20 cellular contexts compared by ENCODE assay signal in the genomic region with DNA sequence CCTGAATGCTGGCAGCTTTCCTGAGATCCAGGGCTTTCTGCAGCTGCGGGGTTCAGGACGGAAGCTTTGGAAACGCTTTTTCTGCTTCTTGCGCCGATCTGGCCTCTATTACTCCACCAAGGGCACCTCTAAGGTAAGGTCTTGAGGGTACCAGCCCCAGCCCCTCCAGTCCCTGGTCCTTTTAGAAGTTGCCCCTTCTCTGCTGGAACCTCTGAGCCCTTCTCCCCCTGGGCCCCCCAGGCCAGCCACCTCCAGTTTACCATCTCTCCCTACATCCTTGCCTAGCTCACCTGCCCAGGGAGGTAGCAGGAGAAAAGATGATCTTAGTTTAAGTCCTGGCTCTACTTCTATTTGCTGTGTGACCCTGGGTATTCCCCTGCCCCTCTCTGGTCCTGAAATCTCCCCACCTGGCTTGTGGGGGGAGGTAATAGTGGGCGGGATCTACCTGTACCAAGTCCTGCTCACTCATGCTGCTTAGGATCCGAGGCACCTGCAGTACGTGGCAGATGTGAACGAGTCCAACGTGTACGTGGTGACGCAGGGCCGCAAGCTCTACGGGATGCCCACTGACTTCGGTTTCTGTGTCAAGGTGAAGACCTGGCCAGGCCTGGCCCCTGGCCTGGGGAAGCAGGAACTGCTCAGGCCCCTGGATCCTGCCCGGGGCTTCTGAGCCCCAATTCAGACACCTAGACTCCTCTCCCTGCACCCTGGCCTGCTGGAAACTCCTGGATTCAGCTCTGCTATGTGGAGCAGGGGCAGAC. TPM values are rescaled to one million over a fixed set of nuclear protein-coding genes. Genes with fewer than 3 reads are reported as not detected.
A peak's percentile ranks its signal among the peaks of the same experiment; 100 is the strongest.
DNase-seq lines count a peak whose midpoint lies in the region; ATAC-seq, FAIRE-seq and TF ChIP-seq lines count a peak whose summit lies in the region.
"Had no signal": no experiment of that assay in that cellular context is flagged by ENCODE, and none has a peak within 500 bp of the region (broad histone marks: within the 10 kb centered on the region; RNA-seq: fewer than 3 reads in every experiment).

No MANE protein-coding gene starts in this region.

- no peak overlapping the region for H3K23ac ChIP-seq in H1 (ENCODE audit: insufficient read length)

- no peak overlapping the region for H4K91ac ChIP-seq in H1 (replicated peaks; ENCODE audit: insufficient read length, low read length)

- ATAC-seq in left ventricle myocardium superior (no peak), GM18870 (IDR thresholded peaks at IDR 0.05; ENCODE audit: unreplicated experiment) (no peak)
- ATAC-seq in stimulated activated naive B cell treated with anti-CD40 and anti-IgM and Interleukin-4, amounts not matched to agents 10 μg/mL and 1 μg/mL and 100 μg/mL, for 72 hours (replicated peaks): no peak
- ATAC-seq in natural killer cell treated with Interleukin-12 subunit alpha and Interleukin-12 subunit beta and Interleukin-15 and Interleukin-18, amount 100 ng/mL, for 72 hours: no peak
- ATAC-seq: GM23338, Panc1 had no signal

- H3K4me1 Mint-ChIP-seq in stimulated activated naive B cell treated with anti-CD40 and anti-IgM and Interleukin-4, amounts not matched to agents 10 μg/mL and 1 μg/mL and 100 μg/mL, for 72 hours: peaks cover 14 to 17% of the 10 kb centered on the region in 2 donors
- peaks cover 0 to 12% of the 10 kb centered on the region in 2 donors for H3K4me1 Mint-ChIP-seq in natural killer cell treated with Interleukin-12 subunit alpha and Interleukin-12 subunit beta and Interleukin-15 and Interleukin-18, amount 100 ng/mL, for 72 hours (ENCODE audit: low read depth in 2 of 2)

- no peaks in the 10 kb centered on the region for H3K9me3 Mint-ChIP-seq in stimulated activated naive B cell treated with anti-CD40 and anti-IgM and Interleukin-4, amounts not matched to agents 10 μg/mL and 1 μg/mL and 100 μg/mL, for 72 hours
- no peaks in the 10 kb centered on the region for H3K9me3 Mint-ChIP-seq in natural killer cell treated with Interleukin-12 subunit alpha and Interleukin-12 subunit beta and Interleukin-15 and Interleukin-18, amount 100 ng/mL, for 72 hours
- H3K9me3 Mint-ChIP-seq: GM23338 had no signal

- no peak overlapping the region for H3K14ac ChIP-seq in H1 (ENCODE audit: insufficient read length)

- no peak for TF ChIP-seq RAD21 in H1 (IDR thresholded peaks at IDR 0.05 in 1 of 2, conservative IDR thresholded peaks at IDR 0.05 in 1 of 2; ENCODE audit: low read depth in 2 of 2, low read length in 2 of 2)

- no peak overlapping the region for H4K8ac ChIP-seq in H1 (ENCODE audit: extremely low read depth, insufficient read depth, low read length)

- FAIRE-seq in H1 (lab: Jason Lieb, UNC): no peak
- FAIRE-seq: A204.1, G401.6, GM19239 had no signal

- DNase-seq in left ventricle myocardium superior: peak; percentile 13
- no peak for DNase-seq in cardiac septum (ENCODE audit: low spot score)
- DNase-seq in H1 (ENCODE audit: low read depth in 1 of 2, low spot score in 2 of 2): no peak
- DNase-seq in stimulated activated naive B cell treated with anti-CD40 and anti-IgM and Interleukin-4, amounts not matched to agents 10 μg/mL and 1 μg/mL and 100 μg/mL, for 72 hours: no peak
- DNase-seq in natural killer cell treated with Interleukin-12 subunit alpha and Interleukin-12 subunit beta and Interleukin-15 and Interleukin-18, amount 100 ng/mL, for 72 hours (ENCODE audit: low spot score): no peak
- DNase-seq: BE2C; CD4-positive, CD25-positive, alpha-beta regulatory T cell; COR-L47; NCI-H1105; NCI-H2081; NCI-H2171 treated with DMSO at 0.1 percent for 48 hours; NCI-H446; NCI-H69; Right ventricle myocardium superior had no signal

- no peak overlapping the region for H2BK12ac ChIP-seq in H1 (ENCODE audit: low read depth, low read length)

- CTCF ChIA-PET in H1 (lab: Charles Lee; ENCODE audit: partially characterized antibody): interaction anchor here (0.7 to 2.0 kb wide), 4 partner anchors 15 to 123 kb away, joined by 4 to 5 read pairs (median 4); no protein-coding TSS in a partner anchor

- intact Hi-C loops in left ventricle myocardium superior (cut with micrococcal nuclease): no loop called here
- intact Hi-C loops in cardiac septum (cut with DNase I): no loop called here

- no peak overlapping the region for H2BK15ac ChIP-seq in H1 (ENCODE audit: low read length)

- POLR2A ChIA-PET in H1 (lab: Charles Lee; ENCODE audit: partially characterized antibody): interaction anchor here (1.0 to 1.7 kb wide), 4 partner anchors 9 to 73 kb away, joined by 3 to 4 read pairs (median 4); a partner anchor contains a TSS

- no peak overlapping the region for H3K56ac ChIP-seq in H1 (replicated peaks; ENCODE audit: insufficient read length, low read depth, low read length)

- H2BK20ac ChIP-seq in H1 (ENCODE audit: low read length): no peak overlapping the region

- no peak overlapping the region; the same call in 1 of the 2 replicates for H3K18ac ChIP-seq in H1 (ENCODE audit: extremely low read depth, low read length)

- H3K4me1 ChIP-seq in H1 (replicated peaks in 1 of 4; ENCODE audit: control insufficient read depth in 3 of 4, insufficient read depth in 4 of 4, low read length in 3 of 4): peaks cover 5 to 22% (median 19%) of the 10 kb centered on the region in 4 experiments
- H3K4me1 ChIP-seq: BE2C had no signal

- no peak overlapping the region for H3K4me2 ChIP-seq in H1 (ENCODE audit: insufficient read depth in 1 of 2, low read depth in 2 of 2, low read length in 2 of 2)
- H3K4me2 ChIP-seq: GM23338 had no signal

- no peaks in the 10 kb centered on the region for H3K9me3 ChIP-seq in H1 (ENCODE audit: insufficient read depth in 2 of 2, low read depth in 1 of 2, low read length in 1 of 2)
- H3K9me3 ChIP-seq: BE2C had no signal

- no peak overlapping the region for H4K5ac ChIP-seq in H1 (ENCODE audit: insufficient read length, low read depth, low read length)

- H3K27ac ChIP-seq in H1 (ENCODE audit: low read depth, low read length): no peak overlapping the region

- H3K27me3 ChIP-seq in H1 (replicated peaks in 1 of 4; ENCODE audit: control insufficient read depth in 3 of 4, extremely low read depth in 1 of 4, insufficient read depth in 3 of 4, low read length in 3 of 4): no peaks in the 10 kb centered on the region

- H3K4me3 Mint-ChIP-seq in stimulated activated naive B cell treated with anti-CD40 and anti-IgM and Interleukin-4, amounts not matched to agents 10 μg/mL and 1 μg/mL and 100 μg/mL, for 72 hours: no peak overlapping the region
- no peak overlapping the region for H3K4me3 Mint-ChIP-seq in natural killer cell treated with Interleukin-12 subunit alpha and Interleukin-12 subunit beta and Interleukin-15 and Interleukin-18, amount 100 ng/mL, for 72 hours
- H3K4me3 Mint-ChIP-seq: CD4-positive, CD25-positive, alpha-beta regulatory T cell; GM23338 had no signal

- no peak overlapping the region for H3K9ac ChIP-seq in H1 (replicated peaks in 1 of 4; ENCODE audit: extremely low read depth in 1 of 4, low read depth in 3 of 4, low read length in 3 of 4)

- H2BK5ac ChIP-seq in H1 (ENCODE audit: low read depth, low read length): peak overlapping the region; percentile 80; the same call in 1 of the 2 replicates

- H2BK120ac ChIP-seq in H1 (replicated peaks; ENCODE audit: low read depth, low read length): no peak overlapping the region

- H4K20me1 ChIP-seq in H1 (replicated peaks in 1 of 2; ENCODE audit: control insufficient read depth in 1 of 2, insufficient read depth in 2 of 2, low read length in 2 of 2): no peaks in the 10 kb centered on the region

- H3K36me3 ChIP-seq in H1 (ENCODE audit: control insufficient read depth in 2 of 4, insufficient read depth in 4 of 4, low read length in 3 of 4): peaks cover 4 to 40% (median 31%) of the 10 kb centered on the region in 4 experiments; a peak in 6 of 8 replicates
- H3K36me3 ChIP-seq: BE2C had no signal

- peaks cover 12% of the 10 kb centered on the region for H3K23me2 ChIP-seq in H1 (ENCODE audit: low read depth, low read length)

- H3K4me3 ChIP-seq in H1 (ENCODE audit: extremely low read depth in 1 of 4, insufficient read depth in 2 of 4, low read depth in 3 of 4, low read length in 4 of 4): no peak overlapping the region
- H3K4me3 ChIP-seq: GM23338 had no signal

- peaks cover 0 to 16% of the 10 kb centered on the region in 2 experiments; a peak in 2 of 4 replicates for H3K79me2 ChIP-seq in H1 (ENCODE audit: control insufficient read depth in 1 of 2, insufficient read depth in 2 of 2, low read length in 2 of 2)

- H3K36me3 Mint-ChIP-seq in stimulated activated naive B cell treated with anti-CD40 and anti-IgM and Interleukin-4, amounts not matched to agents 10 μg/mL and 1 μg/mL and 100 μg/mL, for 72 hours: no peaks in the 10 kb centered on the region
- H3K36me3 Mint-ChIP-seq in natural killer cell treated with Interleukin-12 subunit alpha and Interleukin-12 subunit beta and Interleukin-15 and Interleukin-18, amount 100 ng/mL, for 72 hours: no peaks in the 10 kb centered on the region
- H3K36me3 Mint-ChIP-seq: CD4-positive, CD25-positive, alpha-beta regulatory T cell had no signal

- TF ChIP-seq POLR2A in H1 (IDR thresholded peaks at IDR 0.05; ENCODE audit: control extremely low read depth in 1 of 2, low read depth in 2 of 2, low read length in 2 of 2): no peak

- peak overlapping the region; percentile 42 for H3K27ac Mint-ChIP-seq in stimulated activated naive B cell treated with anti-CD40 and anti-IgM and Interleukin-4, amounts not matched to agents 10 μg/mL and 1 μg/mL and 100 μg/mL, for 72 hours
- peak overlapping the region in 1 of 2 donors; percentile 21 for H3K27ac Mint-ChIP-seq in natural killer cell treated with Interleukin-12 subunit alpha and Interleukin-12 subunit beta and Interleukin-15 and Interleukin-18, amount 100 ng/mL, for 72 hours
- H3K27ac Mint-ChIP-seq: CD4-positive, CD25-positive, alpha-beta regulatory T cell; GM23338 had no signal

- no peak for TF ChIP-seq EP300 in H1 (IDR thresholded peaks at IDR 0.05; ENCODE audit: borderline replicate concordance in 1 of 2, low read depth in 2 of 2, low read length in 2 of 2)

- H2AFZ ChIP-seq in H1 (ENCODE audit: low read length): no peak overlapping the region
- H2AFZ ChIP-seq: GM23338 had no signal

- no peak overlapping the region for H3K4ac ChIP-seq in H1 (replicated peaks; ENCODE audit: insufficient read length, low read depth, low read length)

- peaks cover 9% of the 10 kb centered on the region for H3K79me1 ChIP-seq in H1 (ENCODE audit: low read depth, low read length)

- TF ChIP-seq CTCF in H1 (IDR thresholded peaks at IDR 0.05; ENCODE audit: control extremely low read depth in 1 of 3, insufficient read depth in 1 of 3, low read depth in 1 of 3, low read length in 3 of 3): no peak

- 96% methylated on average over 16 of the region's 16 CpGs; no CpG with 5 or more reads in 1 of the 2 experiments for WGBS in H1 (ENCODE audit: extremely low coverage in 1 of 2, insufficient coverage in 1 of 2, insufficient read length in 1 of 2, insufficient replicate concordance in 2 of 2, low coverage in 1 of 2, low lambda C conversion rate in 2 of 2, missing lambda C conversion rate in 1 of 2), 2 experiments

- no peak overlapping the region for H2AK5ac ChIP-seq in H1 (ENCODE audit: low read depth, low read length)

- H3K27me3 Mint-ChIP-seq in stimulated activated naive B cell treated with anti-CD40 and anti-IgM and Interleukin-4, amounts not matched to agents 10 μg/mL and 1 μg/mL and 100 μg/mL, for 72 hours: peaks cover 20 to 24% of the 10 kb centered on the region in 2 donors
- no peaks in the 10 kb centered on the region for H3K27me3 Mint-ChIP-seq in natural killer cell treated with Interleukin-12 subunit alpha and Interleukin-12 subunit beta and Interleukin-15 and Interleukin-18, amount 100 ng/mL, for 72 hours

RNA-seq across cellular contexts. Expression of a gene that starts 6.5 kb away (rescaled TPM):
- 5.1 TPM for total RNA-seq in left ventricle myocardium superior
- total RNA-seq in cardiac septum: 0.65 TPM
- 30.9 and 32.2 TPM in 2 replicates for total RNA-seq in H1 (2021; fragmentation: NEBNext Ultra II Directional; extraction: Animal tissue kit (Norgen Biotek cat#: 25700))
- 41.5 and 61.7 TPM in 2 replicates for polyA plus RNA-seq in H1 (2011; rRNA removed)
- polyA plus RNA-seq in H1 (2011; cell fraction: cytosol; rRNA removed): 33.0 TPM
- polyA plus RNA-seq in H1 (2011; cell fraction: nucleus; rRNA removed): 110 TPM
- 31.1 to 38.6 TPM (median 35.7 TPM) in 4 replicates for polyA plus RNA-seq in H1 (2012, experiment 1 of 2)
- polyA plus RNA-seq in H1 (2012, experiment 2 of 2): 33.5 TPM
- polyA plus RNA-seq in H1 (2013, experiment 1 of 2): 26.5 TPM
- 24.6 TPM for polyA plus RNA-seq in H1 (2013, experiment 2 of 2)
- 25.6 and 31.4 TPM in 2 replicates for polyA minus RNA-seq in H1 (2011; rRNA and poly(A)+ RNA removed)
- polyA minus RNA-seq in H1 (2011; cell fraction: cytosol; rRNA and poly(A)+ RNA removed): 25.5 TPM
- polyA minus RNA-seq in H1 (2011; cell fraction: nucleus; rRNA and poly(A)+ RNA removed): 36.4 TPM
- total RNA-seq in natural killer cell treated with Interleukin-12 subunit alpha and Interleukin-12 subunit beta and Interleukin-15 and Interleukin-18, amount 100 ng/mL, for 72 hours: under 1 TPM in 1 of 2 donors, not detected in 1; 0.36 TPM
- total RNA-seq: CD4-positive, CD25-positive, alpha-beta regulatory T cell had no signal
- polyA plus RNA-seq: CD4-positive, CD25-positive, alpha-beta regulatory T cell had no signal

RNA-seq across cellular contexts. Expression of a gene that starts 13.9 kb away (rescaled TPM):
- total RNA-seq in left ventricle myocardium superior (49.3 TPM), cardiac septum (48.5 TPM)
- 29.6 and 30.0 TPM in 2 replicates for total RNA-seq in H1 (2021; fragmentation: NEBNext Ultra II Directional; extraction: Animal tissue kit (Norgen Biotek cat#: 25700))
- polyA plus RNA-seq in H1 (2011; rRNA removed): 54.9 and 57.9 TPM in 2 replicates
- polyA plus RNA-seq in H1 (2011; cell fraction: cytosol; rRNA removed): 54.6 TPM
- polyA plus RNA-seq in H1 (2011; cell fraction: nucleus; rRNA removed): 42.7 TPM
- 37.9 to 58.0 TPM (median 50.9 TPM) in 4 replicates for polyA plus RNA-seq in H1 (2012, experiment 1 of 2)
- polyA plus RNA-seq in H1 (2012, experiment 2 of 2): 59.0 TPM
- 49.1 TPM for polyA plus RNA-seq in H1 (2013, experiment 1 of 2)
- polyA plus RNA-seq in H1 (2013, experiment 2 of 2): 49.1 TPM
- 20.0 and 21.9 TPM in 2 replicates for polyA minus RNA-seq in H1 (2011; rRNA and poly(A)+ RNA removed)
- 19.7 TPM for polyA minus RNA-seq in H1 (2011; cell fraction: cytosol; rRNA and poly(A)+ RNA removed)
- polyA minus RNA-seq in H1 (2011; cell fraction: nucleus; rRNA and poly(A)+ RNA removed): 24.2 TPM
- 10 to 100 TPM; 56.3 to 64.6 TPM for total RNA-seq in natural killer cell treated with Interleukin-12 subunit alpha and Interleukin-12 subunit beta and Interleukin-15 and Interleukin-18, amount 100 ng/mL, for 72 hours

RNA-seq across cellular contexts. Expression of a gene that starts 44.4 kb away (rescaled TPM):
- total RNA-seq in left ventricle myocardium superior: 75.8 TPM
- total RNA-seq in cardiac septum: 84.4 TPM
- total RNA-seq in H1 (2021; fragmentation: NEBNext Ultra II Directional; extraction: Animal tissue kit (Norgen Biotek cat#: 25700)): 394 and 403 TPM in 2 replicates
- 183 and 278 TPM in 2 replicates for polyA plus RNA-seq in H1 (2011; rRNA removed)
- 174 TPM for polyA plus RNA-seq in H1 (2011; cell fraction: cytosol; rRNA removed)
- polyA plus RNA-seq in H1 (2011; cell fraction: nucleus; rRNA removed): 329 TPM
- polyA plus RNA-seq in H1 (2012, experiment 1 of 2): 181 to 248 TPM (median 223 TPM) in 4 replicates
- polyA plus RNA-seq in H1 (2012, experiment 2 of 2): 260 TPM
- polyA plus RNA-seq in H1 (2013, experiment 1 of 2): 199 TPM
- 211 TPM for polyA plus RNA-seq in H1 (2013, experiment 2 of 2)
- 255 and 261 TPM in 2 replicates for polyA minus RNA-seq in H1 (2011; rRNA and poly(A)+ RNA removed)
- 264 TPM for polyA minus RNA-seq in H1 (2011; cell fraction: cytosol; rRNA and poly(A)+ RNA removed)
- polyA minus RNA-seq in H1 (2011; cell fraction: nucleus; rRNA and poly(A)+ RNA removed): 204 TPM
- 1 to 10 TPM; 3.8 to 9.5 TPM for total RNA-seq in natural killer cell treated with Interleukin-12 subunit alpha and Interleukin-12 subunit beta and Interleukin-15 and Interleukin-18, amount 100 ng/mL, for 72 hours

RNA-seq across cellular contexts. Expression of a gene that starts 56.4 kb away (rescaled TPM):
- total RNA-seq in left ventricle myocardium superior (7.3 TPM), cardiac septum (15.3 TPM)
- total RNA-seq in H1 (2021; fragmentation: NEBNext Ultra II Directional; extraction: Animal tissue kit (Norgen Biotek cat#: 25700)): 18.5 and 21.0 TPM in 2 replicates
- polyA plus RNA-seq in H1 (2011; rRNA removed): 30.7 and 32.2 TPM in 2 replicates
- polyA plus RNA-seq in H1 (2011; cell fraction: cytosol; rRNA removed): 26.7 TPM
- polyA plus RNA-seq in H1 (2011; cell fraction: nucleus; rRNA removed): 97.3 TPM
- polyA plus RNA-seq in H1 (2012, experiment 1 of 2): 16.4 to 26.1 TPM (median 23.6 TPM) in 4 replicates
- polyA plus RNA-seq in H1 (2012, experiment 2 of 2): 17.3 TPM
- 16.2 TPM for polyA plus RNA-seq in H1 (2013, experiment 1 of 2)
- 14.6 TPM for polyA plus RNA-seq in H1 (2013, experiment 2 of 2)
- polyA minus RNA-seq in H1 (2011; rRNA and poly(A)+ RNA removed): 28.0 and 33.0 TPM in 2 replicates
- 11.7 TPM for polyA minus RNA-seq in H1 (2011; cell fraction: cytosol; rRNA and poly(A)+ RNA removed)
- 13.7 TPM for polyA minus RNA-seq in H1 (2011; cell fraction: nucleus; rRNA and poly(A)+ RNA removed)
- 10 to 100 TPM in 1 of 2 donors, 1 to 10 TPM in 1; 8.8 to 13.7 TPM for total RNA-seq in natural killer cell treated with Interleukin-12 subunit alpha and Interleukin-12 subunit beta and Interleukin-15 and Interleukin-18, amount 100 ng/mL, for 72 hours
